ENCODE assay signal across 16 cellular contexts in genomic region chr1:208013210-208013609, GRCh38.
"Had no signal": no experiment of that assay in that cellular context is flagged by ENCODE, and none has a peak within 500 bp of the region (broad histone marks: within the 10 kb centered on the region; RNA-seq: fewer than 3 reads in every experiment).

No MANE protein-coding gene starts in this region.

- H3K4me1 Mint-ChIP-seq: naive thymus-derived CD8-positive, alpha-beta T cell; stimulated activated naive B cell treated with anti-CD40 and anti-IgM and Interleukin-4, amounts not matched to agents 10 μg/mL and 1 μg/mL and 100 μg/mL, for 72 hours; stimulated activated naive CD8-positive, alpha-beta T cell treated with anti-CD3 and anti-CD28 coated beads, Interleukin-15, amount 100 ng/mL, for 72 hours had no signal

- H3K9me3 Mint-ChIP-seq: naive thymus-derived CD8-positive, alpha-beta T cell; stimulated activated naive B cell treated with anti-CD40 and anti-IgM and Interleukin-4, amounts not matched to agents 10 μg/mL and 1 μg/mL and 100 μg/mL, for 72 hours; stimulated activated naive CD8-positive, alpha-beta T cell treated with anti-CD3 and anti-CD28 coated beads, Interleukin-15, amount 100 ng/mL, for 72 hours had no signal

- H3K4me3 Mint-ChIP-seq: naive thymus-derived CD8-positive, alpha-beta T cell; stimulated activated naive B cell treated with anti-CD40 and anti-IgM and Interleukin-4, amounts not matched to agents 10 μg/mL and 1 μg/mL and 100 μg/mL, for 72 hours; stimulated activated naive CD8-positive, alpha-beta T cell treated with anti-CD3 and anti-CD28 coated beads, Interleukin-15, amount 100 ng/mL, for 72 hours had no signal

- H3K27ac Mint-ChIP-seq: naive thymus-derived CD8-positive, alpha-beta T cell; stimulated activated naive B cell treated with anti-CD40 and anti-IgM and Interleukin-4, amounts not matched to agents 10 μg/mL and 1 μg/mL and 100 μg/mL, for 72 hours; stimulated activated naive CD8-positive, alpha-beta T cell treated with anti-CD3 and anti-CD28 coated beads, Interleukin-15, amount 100 ng/mL, for 72 hours had no signal

- H3K36me3 Mint-ChIP-seq: naive thymus-derived CD8-positive, alpha-beta T cell; stimulated activated naive B cell treated with anti-CD40 and anti-IgM and Interleukin-4, amounts not matched to agents 10 μg/mL and 1 μg/mL and 100 μg/mL, for 72 hours had no signal

- DNase-seq: effector memory CD4-positive, alpha-beta T cell; heart left ventricle; hippocampal formation; left colon; left ventricle myocardium superior; mucosa of descending colon; naive thymus-derived CD8-positive, alpha-beta T cell; nucleus accumbens; ovary; sigmoid colon; stimulated activated CD4-positive, alpha-beta T cell treated with anti-CD3 and anti-CD28 coated beads, Interleukin-2, amount 100 ng/mL, for 24 hours; stimulated activated CD4-positive, alpha-beta T cell treated with anti-CD3 and anti-CD28 coated beads, Interleukin-4, amount 100 ng/mL, for 4 hours; stimulated activated naive B cell treated with anti-CD40 and anti-IgM and Interleukin-4, amounts not matched to agents 10 μg/mL and 1 μg/mL and 100 μg/mL, for 72 hours; stimulated activated naive CD8-positive, alpha-beta T cell treated with anti-CD3 and anti-CD28 coated beads, Interleukin-15, amount 100 ng/mL, for 72 hours; transverse colon had no signal

- H3K27me3 Mint-ChIP-seq: stimulated activated naive CD8-positive, alpha-beta T cell treated with anti-CD3 and anti-CD28 coated beads, Interleukin-15, amount 100 ng/mL, for 72 hours had no signal

- FAIRE-seq: endometrium had no signal
